ENCODE assay signal across 8 cellular contexts in the genomic region with DNA sequence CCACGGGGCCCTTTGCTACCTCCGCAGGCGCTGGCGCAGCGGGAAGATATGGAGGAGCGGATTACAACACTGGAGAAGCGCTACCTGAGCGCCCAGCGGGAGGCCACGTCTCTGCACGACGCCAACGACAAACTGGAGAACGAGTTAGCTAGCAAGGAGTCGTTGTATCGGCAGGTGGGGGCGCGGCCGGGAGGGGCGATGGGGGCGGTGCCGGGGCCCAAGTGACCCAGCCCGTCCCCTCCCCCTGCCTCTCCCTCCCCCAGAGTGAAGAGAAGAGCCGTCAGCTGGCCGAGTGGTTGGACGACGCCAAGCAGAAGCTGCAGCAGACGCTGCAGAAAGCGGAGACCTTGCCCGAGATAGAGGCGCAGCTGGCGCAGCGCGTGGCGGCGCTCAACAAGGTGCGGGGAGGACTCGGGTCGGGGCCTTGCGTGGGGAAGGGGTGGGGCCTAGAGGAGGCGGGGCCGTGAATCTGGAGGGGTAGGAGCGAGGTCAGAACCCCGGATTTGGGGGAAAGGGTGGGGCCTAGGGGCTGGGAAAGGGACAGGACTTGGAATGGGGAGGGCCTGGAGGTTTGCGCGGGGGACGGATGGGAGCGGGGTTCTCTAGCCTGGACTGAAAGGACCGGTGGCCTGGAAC. TPM values are rescaled to one million over a fixed set of nuclear protein-coding genes. Genes with fewer than 3 reads are reported as not detected.
DNase-seq lines count a peak whose midpoint lies in the region; ATAC-seq and TF ChIP-seq lines count a peak whose summit lies in the region.

No MANE protein-coding gene starts in this region.

- H3K9me3 ChIP-seq in AG04450 (ENCODE audit: control insufficient read depth, insufficient read depth, low read length), result peaks cover 4% of the 10 kb centered on the region; the same call in 1 of the 2 replicates

- peak overlapping the region in 7 of 8 donors; percentile 24 to 78 (median 55) for H3K4me3 Mint-ChIP-seq in naive B cell

- H3K27ac Mint-ChIP-seq in naive B cell, result peak overlapping the region in 1 of 6 donors; percentile 36

- H3K27ac ChIP-seq in AG04450 (ENCODE audit: low read depth, low read length), result peak overlapping the region; percentile 11

- H3K27me3 Mint-ChIP-seq in naive B cell, result peaks cover 11 to 54% (median 53%) of the 10 kb centered on the region in 3 donors

- TF ChIP-seq CTCF in AG04450 (IDR thresholded peaks at IDR 0.05; ENCODE audit: low read depth, low read length), result no peak

- POLR2A ChIA-PET in AG04450 (lab: Yijun Ruan, JAX), result interaction anchor here (0.7 to 1.1 kb wide), 2 partner anchors 17 to 713 kb away, joined by 4 to 8 read pairs; no protein-coding TSS in a partner anchor

- CTCF ChIA-PET in AG04450 (lab: Charles Lee), result interaction anchor here (0.6 to 3.0 kb wide), 4 partner anchors 10 to 66 kb away, joined by 3 to 17 read pairs (median 8); no protein-coding TSS in a partner anchor

- peaks cover 0 to 12% of the 10 kb centered on the region in 2 donors for H3K36me3 Mint-ChIP-seq in naive B cell

- H3K9me3 Mint-ChIP-seq in naive B cell, result peaks cover 0 to 8% (median 0%) of the 10 kb centered on the region in 7 donors

- H3K4me3 ChIP-seq in AG04450 (ENCODE audit: low read depth, low read length), result peak overlapping the region; percentile 7; the same call in 1 of the 2 replicates

- no peaks in the 10 kb centered on the region for H3K27me3 ChIP-seq in AG04450 (ENCODE audit: control insufficient read depth, insufficient read depth, low read length)

- DNase-seq in AG04450 (ENCODE audit: low read depth, low spot score) (no peak), NCI-H510A (lab: John Stamatoyannopoulos, UW) (peak; percentile 58), naive B cell (no peak), DMS79 (lab: John Stamatoyannopoulos, UW) (no peak)
- peak; percentile 32 for DNase-seq in effector CD8-positive, alpha-beta T cell (lab: John Stamatoyannopoulos, UW)

- H3K4me1 Mint-ChIP-seq in naive B cell, result peaks cover 29 to 34% (median 32%) of the 10 kb centered on the region in 3 donors

- ATAC-seq in naive B cell (ENCODE audit: low read depth in 2 of 2) (peak; percentile 29 to 37), HG03565 (IDR thresholded peaks at IDR 0.05; ENCODE audit: unreplicated experiment) (no peak), GM21423 (IDR thresholded peaks at IDR 0.05; ENCODE audit: unreplicated experiment) (no peak), HG03342 (IDR thresholded peaks at IDR 0.05; ENCODE audit: unreplicated experiment) (no peak)

RNA-seq across cellular contexts. Expression of a gene that starts 13.7 kb away (rescaled TPM):
- 0.52 and 0.63 TPM in 2 replicates for polyA plus RNA-seq in AG04450 (2011; rRNA removed)
- polyA minus RNA-seq in AG04450 (2011; rRNA and poly(A)+ RNA removed), result 0.51 and 0.78 TPM in 2 replicates
- under 1 TPM in 2 of 6 donors, not detected in 4; 0.23 to 0.26 TPM for polyA plus RNA-seq in naive B cell (ENCODE audit: low read depth in 6 of 6)

RNA-seq across cellular contexts. Expression of a gene that starts 14.1 kb away (rescaled TPM):
- polyA plus RNA-seq in AG04450 (2011; rRNA removed) (0.36 and 0.50 TPM in 2 replicates), naive B cell (ENCODE audit: low read depth in 6 of 6) (1 to 10 TPM; 2.8 to 6.3 (median 5.8) TPM)
- polyA minus RNA-seq in AG04450 (2011; rRNA and poly(A)+ RNA removed), result not detected in 2 replicates

RNA-seq across cellular contexts. Expression of a gene that starts 18.9 kb away (rescaled TPM):
- 4.2 and 4.9 TPM in 2 replicates for polyA plus RNA-seq in AG04450 (2011; rRNA removed)
- 1.8 and 2.0 TPM in 2 replicates for polyA minus RNA-seq in AG04450 (2011; rRNA and poly(A)+ RNA removed)
- polyA plus RNA-seq in naive B cell (ENCODE audit: low read depth in 6 of 6), result 1 to 10 TPM in 5 of 6 donors, not detected in 1; 2.8 to 5.0 (median 3.5) TPM

RNA-seq across cellular contexts. Expression of a gene that starts 22.1 kb away (rescaled TPM):
- polyA plus RNA-seq in AG04450 (2011; rRNA removed), result 0.06 TPM in 1 of 2 replicates, not detected in the other
- polyA minus RNA-seq in AG04450 (2011; rRNA and poly(A)+ RNA removed), result not detected in 2 replicates
- polyA plus RNA-seq in naive B cell (ENCODE audit: low read depth in 6 of 6), result not detected

RNA-seq across cellular contexts. Expression of a gene that starts 24.5 kb away (rescaled TPM):
- polyA plus RNA-seq in AG04450 (2011; rRNA removed) (4.3 and 6.3 TPM in 2 replicates), naive B cell (ENCODE audit: low read depth in 6 of 6) (under 1 TPM in 1 of 6 donors, not detected in 5; 0.45 TPM)
- polyA minus RNA-seq in AG04450 (2011; rRNA and poly(A)+ RNA removed), result 8.1 and 9.1 TPM in 2 replicates

Comparison
In these comparisons a context has a peak if more than half of its experiments do, and no peak if none do; other contexts are left out.
1. DNase-seq: peak in NCI-H510A (single experiment) and effector CD8-positive, alpha-beta T cell (single experiment); none in AG04450 (single experiment), naive B cell (single experiment) and DMS79 (single experiment).
2. ATAC-seq: peak in naive B cell (2 of 2); none in HG03565 (single experiment), GM21423 (single experiment) and HG03342 (single experiment).